In the genomic region with DNA sequence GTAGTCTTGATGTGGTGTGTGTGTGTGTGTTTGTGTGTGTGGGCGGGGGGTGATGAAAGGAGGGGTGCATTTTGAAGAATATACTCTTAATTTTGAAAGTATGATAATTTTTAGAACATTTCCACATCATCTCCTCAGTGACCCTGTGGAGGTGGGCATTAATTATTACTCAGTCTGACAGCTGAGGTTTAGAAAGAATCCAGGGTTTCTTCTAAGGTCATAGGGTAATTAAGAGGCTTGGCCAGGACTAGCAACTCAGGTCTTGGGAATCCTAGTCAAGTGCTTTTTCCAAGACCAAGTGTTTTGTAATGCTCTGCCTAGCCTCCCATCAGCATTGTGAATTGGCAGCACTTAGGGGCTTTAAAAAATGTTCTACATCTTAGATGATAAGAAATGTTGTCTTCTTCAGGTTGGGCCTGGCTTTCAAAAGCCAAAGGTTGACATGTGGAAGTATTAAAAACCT, we compare ENCODE assay signal across 8 cellular contexts.
DNase-seq lines count a peak whose midpoint lies in the region; ATAC-seq and TF ChIP-seq lines count a peak whose summit lies in the region.

No MANE protein-coding gene starts in this region.

- dilution Hi-C loops in IMR-90 (cut with HindIII; ENCODE audit: low sequenced_read_pairs, unreplicated experiment) = no loop called here

- H3K4me3 ChIP-seq in IMR-90 (ENCODE audit: insufficient read depth, low read depth, low read length) = no peak overlapping the region

- no peak for TF ChIP-seq CTCF in IMR-90 (conservative IDR thresholded peaks at IDR 0.05; ENCODE audit: low read depth, low read length)

- no peak overlapping the region for H3K4ac ChIP-seq in IMR-90 (ENCODE audit: low read depth, low read length)

- H2AK9ac ChIP-seq in IMR-90 (replicated peaks; ENCODE audit: low read depth, low read length, poor library complexity) = no peak overlapping the region

- peaks cover 37% of the 10 kb centered on the region for H3K4me1 Mint-ChIP-seq in central memory CD8-positive, alpha-beta T cell
- peaks cover 44 to 66% (median 57%) of the 10 kb centered on the region in 3 donors for H3K4me1 Mint-ChIP-seq in naive B cell

- no peak overlapping the region for H4K8ac ChIP-seq in IMR-90 (ENCODE audit: low read depth in 2 of 2, low read length in 2 of 2)

- H3K4me3 Mint-ChIP-seq in central memory CD8-positive, alpha-beta T cell = peak overlapping the region; percentile 97
- H3K4me3 Mint-ChIP-seq in naive B cell = peak overlapping the region; percentile 89 to 99 (median 94)

- peaks cover 3% of the 10 kb centered on the region; the same call in 1 of the 2 replicates for H3K9me1 ChIP-seq in IMR-90 (ENCODE audit: insufficient read depth, low read length)

- H2BK20ac ChIP-seq in IMR-90 (ENCODE audit: low read depth, low read length) = no peak overlapping the region

- intact Hi-C loops in IMR-90 (cut with micrococcal nuclease) = no loop called here

- no peak for TF ChIP-seq RAD21 in IMR-90 (IDR thresholded peaks at IDR 0.05; ENCODE audit: low read length)

- no peak overlapping the region for H3K9ac ChIP-seq in IMR-90 (ENCODE audit: low read depth, low read length)

- peak; percentile 64 for DNase-seq in AG08395 (ENCODE audit: low spot score)
- DNase-seq in IMR-90 = peak; percentile 83
- no peak for DNase-seq in central memory CD8-positive, alpha-beta T cell (ENCODE audit: low spot score in 2 of 2)
- no peak for DNase-seq in naive B cell
- no peak for DNase-seq in NOMO-1 (lab: John Stamatoyannopoulos, UW; ENCODE audit: unreplicated experiment in 2 of 2)
- no peak for DNase-seq in NCI-H2196 (lab: John Stamatoyannopoulos, UW; ENCODE audit: unreplicated experiment)
- no peak for DNase-seq in NCI-H2227 treated with DMSO at 0.1 percent for 48 hours (lab: John Stamatoyannopoulos, UW)

- peaks cover 21% of the 10 kb centered on the region for H3K4me1 ChIP-seq in IMR-90 (ENCODE audit: control insufficient read depth, insufficient read depth, low read length)

- no peak overlapping the region for H2BK15ac ChIP-seq in IMR-90 (ENCODE audit: low read depth, low read length)

- H2BK120ac ChIP-seq in IMR-90 (ENCODE audit: low read depth, low read length) = no peak overlapping the region

- no TSS peak for BruUV-seq in IMR-90 (replicated peaks; lab: Mats Ljungman, UMichigan)

- H3K36me3 Mint-ChIP-seq in central memory CD8-positive, alpha-beta T cell (ENCODE audit: insufficient read depth) = peaks cover 20% of the 10 kb centered on the region
- no peaks in the 10 kb centered on the region for H3K36me3 Mint-ChIP-seq in naive B cell

- H3K79me1 ChIP-seq in IMR-90 (ENCODE audit: low read depth in 1 of 2, low read length in 2 of 2) = peaks cover 8 to 66% of the 10 kb centered on the region in 2 experiments

- no peak overlapping the region for H3K18ac ChIP-seq in IMR-90 (ENCODE audit: low read depth, low read length)

- ATAC-seq in IMR-90 (ENCODE audit: low read depth) (no peak), naive B cell (ENCODE audit: low read depth in 2 of 2) (no peak), HG02798 (IDR thresholded peaks at IDR 0.05; ENCODE audit: poor library complexity, unreplicated experiment) (no peak)
- no peak for ATAC-seq in central memory CD8-positive, alpha-beta T cell (replicated peaks; ENCODE audit: extremely low read depth, poor library complexity, severe bottlenecking)

- H3K27me3 ChIP-seq in IMR-90 (ENCODE audit: control insufficient read depth, insufficient read depth, low read length) = no peaks in the 10 kb centered on the region

- H3K23ac ChIP-seq in IMR-90 (ENCODE audit: low read depth, low read length) = 0 out of 2 replicates have a peak overlapping the region, but pooled peaks have one; percentile 10

- in situ Hi-C loops in IMR-90 (cut with MboI; ENCODE audit: low sequenced_read_pairs) = no loop called here

- no peak for TF ChIP-seq POLR2A in IMR-90 (IDR thresholded peaks at IDR 0.05; ENCODE audit: low read depth, low read length)

- no peak overlapping the region for H3K14ac ChIP-seq in IMR-90 (replicated peaks; ENCODE audit: low read depth, low read length)

- H3K4me2 ChIP-seq in IMR-90 (ENCODE audit: low read depth, low read length) = no peak overlapping the region

- no peak overlapping the region for H2AFZ ChIP-seq in IMR-90 (replicated peaks; ENCODE audit: low read length, poor library complexity)

- no peaks in the 10 kb centered on the region for H3K9me3 Mint-ChIP-seq in central memory CD8-positive, alpha-beta T cell
- no peaks in the 10 kb centered on the region for H3K9me3 Mint-ChIP-seq in naive B cell

- H3K27ac ChIP-seq in IMR-90 (ENCODE audit: insufficient read depth, low read length) = no peak overlapping the region

- no peak overlapping the region for H4K91ac ChIP-seq in IMR-90 (ENCODE audit: insufficient read depth, low read depth, low read length)

- H4K5ac ChIP-seq in IMR-90 (ENCODE audit: low read depth, low read length) = no peak overlapping the region

- POLR2A ChIA-PET in IMR-90 (lab: Charles Lee; ENCODE audit: unreplicated experiment) = no interaction called here

- no peak overlapping the region for H3K56ac ChIP-seq in IMR-90 (ENCODE audit: extremely low read depth, insufficient read depth, low read length)

- peaks cover 32% of the 10 kb centered on the region; the same call in 1 of the 2 replicates for H4K20me1 ChIP-seq in IMR-90 (ENCODE audit: insufficient read depth, low read length)

- peak overlapping the region; percentile 37 for H3K27ac Mint-ChIP-seq in central memory CD8-positive, alpha-beta T cell (ENCODE audit: low read depth)
- H3K27ac Mint-ChIP-seq in naive B cell = peak overlapping the region in 5 of 6 donors; percentile 84 to 96 (median 92)

- no peaks in the 10 kb centered on the region for H3K27me3 Mint-ChIP-seq in central memory CD8-positive, alpha-beta T cell
- H3K27me3 Mint-ChIP-seq in naive B cell = no peaks in the 10 kb centered on the region

- CTCF ChIA-PET in IMR-90 (lab: Yijun Ruan, JAX) = no interaction called here

- H2BK5ac ChIP-seq in IMR-90 (ENCODE audit: low read depth, low read length, poor library complexity, severe bottlenecking) = no peak overlapping the region

- H3K9me3 ChIP-seq in IMR-90 (ENCODE audit: control insufficient read depth, insufficient read depth, low read length) = no peaks in the 10 kb centered on the region

- no peak overlapping the region for H2AK5ac ChIP-seq in IMR-90 (ENCODE audit: low read depth, low read length)

- no CpG with 5 or more reads among the region's 1 CpG for WGBS in IMR-90 (ENCODE audit: extremely low coverage in 2 of 2, insufficient read length in 1 of 2), 2 experiments

- no peaks in the 10 kb centered on the region for H3K36me3 ChIP-seq in IMR-90 (ENCODE audit: control insufficient read depth, insufficient read depth, low read length)

TF ChIP-seq in IMR-90, 13 proteins besides CTCF, POLR2A, EP300 and RAD21:
- TF ChIP-seq CEBPB (IDR thresholded peaks at IDR 0.05; ENCODE audit: low read depth, low read length) = peak; percentile 24; the same call in 1 of the 2 replicates
- no peak for TF ChIP-seq RFX5 (IDR thresholded peaks at IDR 0.05; ENCODE audit: low read depth, low read length)

Comparison
In these comparisons a context has a peak if more than half of its experiments do, and no peak if none do; other contexts are left out.
1. DNase-seq: peak in AG08395 (single experiment) and IMR-90 (single experiment); none in central memory CD8-positive, alpha-beta T cell (0 of 2), naive B cell (single experiment), NOMO-1 (0 of 2), NCI-H2196 (single experiment) and NCI-H2227 treated with DMSO at 0.1 percent for 48 hours (single experiment).